In genomic region chr15:64954395-64954794, GRCh38 we compare ENCODE assay signal across 15 cellular contexts. TPM values are rescaled to one million over a fixed set of nuclear protein-coding genes. Genes with fewer than 3 reads are reported as not detected.
A peak's percentile ranks its signal among the peaks of the same experiment; 100 is the strongest.
DNase-seq lines count a peak whose midpoint lies in the region; ATAC-seq and TF ChIP-seq lines count a peak whose summit lies in the region.
"Had no signal": no experiment of that assay in that cellular context is flagged by ENCODE, and none has a peak within 500 bp of the region (broad histone marks: within the 10 kb centered on the region; RNA-seq: fewer than 3 reads in every experiment).

No MANE protein-coding gene starts in this region.

- TF ChIP-seq CTCF in activated B cell treated with CpG ODN at 0.5 μM for 24 hours (IDR thresholded peaks at IDR 0.05): no peak

- H3K27me3 Mint-ChIP-seq in stimulated activated naive CD8-positive, alpha-beta T cell treated with anti-CD3 and anti-CD28 coated beads, Interleukin-15, Interleukin-2, amounts not matched to agents 100 ng/mL and 50 ng/mL, for 24 hours: no peaks in the 10 kb centered on the region
- no peaks in the 10 kb centered on the region for H3K27me3 Mint-ChIP-seq in activated B cell treated with CpG ODN at 0.5 μM for 24 hours
- no peaks in the 10 kb centered on the region for H3K27me3 Mint-ChIP-seq in memory B cell

- ATAC-seq in stimulated activated naive CD8-positive, alpha-beta T cell treated with anti-CD3 and anti-CD28 coated beads, Interleukin-15, Interleukin-2, amounts not matched to agents 100 U/mL and 50 U/mL, for 24 hours: no peak
- ATAC-seq in activated B cell treated with CpG ODN at 0.5 μM for 24 hours (ENCODE audit: low read depth) (no peak), memory B cell (ENCODE audit: low read depth) (no peak)
- ATAC-seq: HepG2 had no signal

- no peak for DNase-seq in stimulated activated naive CD8-positive, alpha-beta T cell treated with anti-CD3 and anti-CD28 coated beads, Interleukin-15, Interleukin-2, amounts not matched to agents 100 U/mL and 50 U/mL, for 24 hours
- DNase-seq in activated B cell treated with CpG ODN at 0.5 μM for 24 hours (no peak), memory B cell (ENCODE audit: low spot score in 2 of 2) (no peak), NCI-H146 (lab: John Stamatoyannopoulos, UW) (no peak), AG08395 (ENCODE audit: low spot score) (no peak), LoVo (ENCODE audit: low spot score) (no peak)
- DNase-seq: AML-193, DMS153, HFFc6, Karpas-422, NCI-H1930, NCI-H2171 treated with DMSO at 0.1 percent for 48 hours, NCI-H774 had no signal

- POLR2A ChIA-PET in activated B cell treated with CpG ODN at 0.5 μM for 24 hours (lab: Charles Lee): no interaction called here

- CTCF ChIA-PET in activated B cell treated with CpG ODN at 0.5 μM for 24 hours (lab: Charles Lee): no interaction called here

- intact Hi-C loops in activated B cell treated with CpG ODN at 0.5 μM for 24 hours (cut with micrococcal nuclease): no loop called here

- no peak overlapping the region for H3K4me3 Mint-ChIP-seq in stimulated activated naive CD8-positive, alpha-beta T cell treated with anti-CD3 and anti-CD28 coated beads, Interleukin-15, Interleukin-2, amounts not matched to agents 100 ng/mL and 50 ng/mL, for 24 hours
- H3K4me3 Mint-ChIP-seq in activated B cell treated with CpG ODN at 0.5 μM for 24 hours: no peak overlapping the region
- peak overlapping the region; percentile 27 for H3K4me3 Mint-ChIP-seq in memory B cell
- H3K4me3 Mint-ChIP-seq: HFFc6 had no signal

- H3K27ac Mint-ChIP-seq in stimulated activated naive CD8-positive, alpha-beta T cell treated with anti-CD3 and anti-CD28 coated beads, Interleukin-15, Interleukin-2, amounts not matched to agents 100 ng/mL and 50 ng/mL, for 24 hours: peak overlapping the region; percentile 69
- H3K27ac Mint-ChIP-seq in activated B cell treated with CpG ODN at 0.5 μM for 24 hours: peak overlapping the region; percentile 59
- peak overlapping the region; percentile 90 for H3K27ac Mint-ChIP-seq in memory B cell
- H3K27ac Mint-ChIP-seq: HFFc6 had no signal

- H3K4me1 Mint-ChIP-seq in stimulated activated naive CD8-positive, alpha-beta T cell treated with anti-CD3 and anti-CD28 coated beads, Interleukin-15, Interleukin-2, amounts not matched to agents 100 ng/mL and 50 ng/mL, for 24 hours (ENCODE audit: low read depth): no peaks in the 10 kb centered on the region
- H3K4me1 Mint-ChIP-seq in activated B cell treated with CpG ODN at 0.5 μM for 24 hours (peaks cover 40% of the 10 kb centered on the region), memory B cell (peaks cover 40% of the 10 kb centered on the region)

- peaks cover 28% of the 10 kb centered on the region for H3K36me3 Mint-ChIP-seq in stimulated activated naive CD8-positive, alpha-beta T cell treated with anti-CD3 and anti-CD28 coated beads, Interleukin-15, Interleukin-2, amounts not matched to agents 100 ng/mL and 50 ng/mL, for 24 hours (ENCODE audit: low read depth)
- peaks cover 34% of the 10 kb centered on the region for H3K36me3 Mint-ChIP-seq in activated B cell treated with CpG ODN at 0.5 μM for 24 hours (ENCODE audit: low read depth)
- peaks cover 30% of the 10 kb centered on the region for H3K36me3 Mint-ChIP-seq in memory B cell

- H3K9me3 Mint-ChIP-seq in stimulated activated naive CD8-positive, alpha-beta T cell treated with anti-CD3 and anti-CD28 coated beads, Interleukin-15, Interleukin-2, amounts not matched to agents 100 ng/mL and 50 ng/mL, for 24 hours: no peaks in the 10 kb centered on the region
- H3K9me3 Mint-ChIP-seq in activated B cell treated with CpG ODN at 0.5 μM for 24 hours (peaks cover 5% of the 10 kb centered on the region), memory B cell (peaks cover 34% of the 10 kb centered on the region)
- H3K9me3 Mint-ChIP-seq: HFFc6 had no signal

RNA-seq across cellular contexts. Expression of gene SPG21, which starts 35.3 kb away (rescaled TPM):
- total RNA-seq in activated B cell treated with CpG ODN at 0.5 μM for 24 hours: 74.7 and 75.7 TPM in 2 replicates

RNA-seq across cellular contexts. Expression of gene ANKDD1A, which starts 42.7 kb away (rescaled TPM):
- total RNA-seq in activated B cell treated with CpG ODN at 0.5 μM for 24 hours: 3.7 and 3.9 TPM in 2 replicates
